In genomic region chr3:129764090-129764489, GRCh38 we compare ENCODE assay signal across 15 cellular contexts.
DNase-seq lines count a peak whose midpoint lies in the region; FAIRE-seq and TF ChIP-seq lines count a peak whose summit lies in the region.
"Had no signal": no experiment of that assay in that cellular context is flagged by ENCODE, and none has a peak within 500 bp of the region (broad histone marks: within the 10 kb centered on the region; RNA-seq: fewer than 3 reads in every experiment).

No MANE protein-coding gene starts in this region.

- H3K27me3 Mint-ChIP-seq in brain = no peaks in the 10 kb centered on the region

- peaks cover 22% of the 10 kb centered on the region for H3K4me1 Mint-ChIP-seq in brain

- H3K27me3 ChIP-seq in liver (ENCODE audit: control insufficient read depth in 4 of 4, insufficient read depth in 4 of 4, low read length in 3 of 4) = no peaks in the 10 kb centered on the region
- no peaks in the 10 kb centered on the region for H3K27me3 ChIP-seq in testis

- TF ChIP-seq CTCF in brain (conservative IDR thresholded peaks at IDR 0.05) (no peak), liver (IDR thresholded peaks at IDR 0.05; ENCODE audit: low read depth, low read length, missing input control) (no peak), testis (IDR thresholded peaks at IDR 0.05) (no peak)

- peak overlapping the region in 3 of 5 experiments; percentile 15 to 21 (median 19) for H3K27ac Mint-ChIP-seq in brain
- H3K27ac Mint-ChIP-seq: CD14-positive monocyte; CD8-positive, alpha-beta T cell had no signal

- intact Hi-C loops in testis (cut with DNase I; ENCODE audit: low total_unique reads) = no loop called here

- TF ChIP-seq RAD21 in liver (IDR thresholded peaks at IDR 0.05) = peak; percentile 32 to 51

- H3K9me3 ChIP-seq in liver (ENCODE audit: control insufficient read depth in 4 of 4, low read length in 3 of 4) (no peaks in the 10 kb centered on the region), testis (no peaks in the 10 kb centered on the region)
- H3K9me3 ChIP-seq: HAP-1 had no signal

- H3K27ac ChIP-seq in liver (ENCODE audit: low read depth in 1 of 2, low read length in 2 of 2) (no peak overlapping the region), testis (no peak overlapping the region)

- peak; percentile 30 for FAIRE-seq in H54 (lab: Jason Lieb, UNC)
- FAIRE-seq: GM19239 had no signal

- H3K4me3 ChIP-seq in liver (ENCODE audit: low read depth in 1 of 3, low read length in 3 of 3) = no peak overlapping the region
- no peak overlapping the region for H3K4me3 ChIP-seq in testis
- H3K4me3 ChIP-seq: HAP-1 had no signal

- no peak overlapping the region for H3K4me3 Mint-ChIP-seq in brain
- H3K4me3 Mint-ChIP-seq: CD14-positive monocyte; CD8-positive, alpha-beta T cell had no signal

- peak overlapping the region in 1 of 2 donors; percentile 27 for H3K9ac ChIP-seq in liver (ENCODE audit: low read depth in 1 of 2, low read length in 2 of 2)

- peaks cover 38% of the 10 kb centered on the region for H3K36me3 Mint-ChIP-seq in brain

- no peak for TF ChIP-seq POLR2A in H54 (IDR thresholded peaks at IDR 0.05; ENCODE audit: low read depth, low read length)
- TF ChIP-seq POLR2A in testis (IDR thresholded peaks at IDR 0.05) = no peak

- H3K36me3 ChIP-seq in liver (ENCODE audit: control insufficient read depth in 4 of 4, insufficient read depth in 3 of 4, low read depth in 1 of 4, low read length in 3 of 4) = no peaks in the 10 kb centered on the region
- H3K36me3 ChIP-seq in testis (ENCODE audit: low read depth, missing control alignments) = no peaks in the 10 kb centered on the region
- H3K36me3 ChIP-seq: HAP-1 had no signal

- H3K9me3 Mint-ChIP-seq in brain = peaks cover 0 to 8% (median 0%) of the 10 kb centered on the region in 5 experiments
- H3K9me3 Mint-ChIP-seq: CD8-positive, alpha-beta T cell had no signal

- H3K4me1 ChIP-seq in liver (ENCODE audit: control insufficient read depth in 4 of 4, insufficient read depth in 4 of 4, low read length in 3 of 4) (peaks cover 2 to 6% (median 4%) of the 10 kb centered on the region in 4 donors), testis (no peaks in the 10 kb centered on the region)

- DNase-seq in H54 (ENCODE audit: insufficient read length, low spot score) (no peak), renal cortical epithelial cell (ENCODE audit: low read depth) (peak; percentile 72), NCI-H1048 (lab: John Stamatoyannopoulos, UW) (no peak), testis (no peak), NCI-H2029 treated with DMSO at 0.1 percent for 48 hours (lab: John Stamatoyannopoulos, UW) (no peak)
- no peak for DNase-seq in activated CD4-positive, alpha-beta T cell treated with anti-CD3 and anti-CD28 coated beads for 1 hour
- DNase-seq: CD8-positive, alpha-beta T cell; COR-L47; GF-D8; GOT3 had no signal

TF ChIP-seq in liver, 16 proteins besides CTCF, POLR2A, EP300 and RAD21:
- TF ChIP-seq YY1 (IDR thresholded peaks at IDR 0.05) (peak; percentile 85), GABPA (IDR thresholded peaks at IDR 0.05 in 1 of 2, conservative IDR thresholded peaks at IDR 0.05 in 1 of 2) (peak in 1 of 2 donors; percentile 22), JUND (IDR thresholded peaks at IDR 0.05) (peak; percentile 25 to 33), FOXA1 (IDR thresholded peaks at IDR 0.05) (no peak), RXRA (IDR thresholded peaks at IDR 0.05) (peak; percentile 32 to 65), HNF4G (IDR thresholded peaks at IDR 0.05) (peak; percentile 37), HNF4A (conservative IDR thresholded peaks at IDR 0.05) (peak; percentile 81 to 83), MAX (IDR thresholded peaks at IDR 0.05) (peak; percentile 60), NR2F2 (IDR thresholded peaks at IDR 0.05) (no peak), SP1 (IDR thresholded peaks at IDR 0.05) (peak; percentile 80), FOXA2 (IDR thresholded peaks at IDR 0.05) (no peak)
- TF ChIP-seq, protein P1, sequence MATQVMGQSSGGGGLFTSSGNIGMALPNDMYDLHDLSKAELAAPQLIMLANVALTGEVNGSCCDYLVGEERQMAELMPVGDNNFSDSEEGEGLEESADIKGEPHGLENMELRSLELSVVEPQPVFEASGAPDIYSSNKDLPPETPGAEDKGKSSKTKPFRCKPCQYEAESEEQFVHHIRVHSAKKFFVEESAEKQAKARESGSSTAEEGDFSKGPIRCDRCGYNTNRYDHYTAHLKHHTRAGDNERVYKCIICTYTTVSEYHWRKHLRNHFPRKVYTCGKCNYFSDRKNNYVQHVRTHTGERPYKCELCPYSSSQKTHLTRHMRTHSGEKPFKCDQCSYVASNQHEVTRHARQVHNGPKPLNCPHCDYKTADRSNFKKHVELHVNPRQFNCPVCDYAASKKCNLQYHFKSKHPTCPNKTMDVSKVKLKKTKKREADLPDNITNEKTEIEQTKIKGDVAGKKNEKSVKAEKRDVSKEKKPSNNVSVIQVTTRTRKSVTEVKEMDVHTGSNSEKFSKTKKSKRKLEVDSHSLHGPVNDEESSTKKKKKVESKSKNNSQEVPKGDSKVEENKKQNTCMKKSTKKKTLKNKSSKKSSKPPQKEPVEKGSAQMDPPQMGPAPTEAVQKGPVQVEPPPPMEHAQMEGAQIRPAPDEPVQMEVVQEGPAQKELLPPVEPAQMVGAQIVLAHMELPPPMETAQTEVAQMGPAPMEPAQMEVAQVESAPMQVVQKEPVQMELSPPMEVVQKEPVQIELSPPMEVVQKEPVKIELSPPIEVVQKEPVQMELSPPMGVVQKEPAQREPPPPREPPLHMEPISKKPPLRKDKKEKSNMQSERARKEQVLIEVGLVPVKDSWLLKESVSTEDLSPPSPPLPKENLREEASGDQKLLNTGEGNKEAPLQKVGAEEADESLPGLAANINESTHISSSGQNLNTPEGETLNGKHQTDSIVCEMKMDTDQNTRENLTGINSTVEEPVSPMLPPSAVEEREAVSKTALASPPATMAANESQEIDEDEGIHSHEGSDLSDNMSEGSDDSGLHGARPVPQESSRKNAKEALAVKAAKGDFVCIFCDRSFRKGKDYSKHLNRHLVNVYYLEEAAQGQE (IDR thresholded peaks at IDR 0.05) = peak; percentile 94
- TF ChIP-seq, protein P2, sequence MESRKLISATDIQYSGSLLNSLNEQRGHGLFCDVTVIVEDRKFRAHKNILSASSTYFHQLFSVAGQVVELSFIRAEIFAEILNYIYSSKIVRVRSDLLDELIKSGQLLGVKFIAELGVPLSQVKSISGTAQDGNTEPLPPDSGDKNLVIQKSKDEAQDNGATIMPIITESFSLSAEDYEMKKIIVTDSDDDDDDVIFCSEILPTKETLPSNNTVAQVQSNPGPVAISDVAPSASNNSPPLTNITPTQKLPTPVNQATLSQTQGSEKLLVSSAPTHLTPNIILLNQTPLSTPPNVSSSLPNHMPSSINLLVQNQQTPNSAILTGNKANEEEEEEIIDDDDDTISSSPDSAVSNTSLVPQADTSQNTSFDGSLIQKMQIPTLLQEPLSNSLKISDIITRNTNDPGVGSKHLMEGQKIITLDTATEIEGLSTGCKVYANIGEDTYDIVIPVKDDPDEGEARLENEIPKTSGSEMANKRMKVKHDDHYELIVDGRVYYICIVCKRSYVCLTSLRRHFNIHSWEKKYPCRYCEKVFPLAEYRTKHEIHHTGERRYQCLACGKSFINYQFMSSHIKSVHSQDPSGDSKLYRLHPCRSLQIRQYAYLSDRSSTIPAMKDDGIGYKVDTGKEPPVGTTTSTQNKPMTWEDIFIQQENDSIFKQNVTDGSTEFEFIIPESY (IDR thresholded peaks at IDR 0.05) = peak; percentile 59
